In genomic region chr15:38440353-38441129, GRCh38 we compare ENCODE assay signal across 8 cellular contexts. TPM values are rescaled to one million over a fixed set of nuclear protein-coding genes. Genes with fewer than 3 reads are reported as not detected.
DNase-seq lines count a peak whose midpoint lies in the region; ATAC-seq and TF ChIP-seq lines count a peak whose summit lies in the region.

No MANE protein-coding gene starts in this region.

- no peaks in the 10 kb centered on the region for H3K36me3 ChIP-seq in esophagus squamous epithelium
- no peaks in the 10 kb centered on the region for H3K36me3 ChIP-seq in upper lobe of right lung

- H3K4me1 ChIP-seq in esophagus squamous epithelium (peaks cover 0 to 7% (median 4%) of the 10 kb centered on the region in 3 donors), upper lobe of right lung (no peaks in the 10 kb centered on the region)

- peaks cover 12 to 15% of the 10 kb centered on the region in 2 donors for H3K4me1 Mint-ChIP-seq in natural killer cell treated with Interleukin-12 subunit alpha and Interleukin-12 subunit beta and Interleukin-15 and Interleukin-18, amount 100 ng/mL, for 72 hours (ENCODE audit: low read depth in 2 of 2)

- H3K9me3 ChIP-seq in esophagus squamous epithelium (no peaks in the 10 kb centered on the region), upper lobe of right lung (no peaks in the 10 kb centered on the region)

- ATAC-seq in GM19397 (IDR thresholded peaks at IDR 0.05; ENCODE audit: unreplicated experiment) (peak; percentile 78), HG03558 (IDR thresholded peaks at IDR 0.05; ENCODE audit: extremely low read depth, unreplicated experiment) (peak; percentile 56), upper lobe of right lung (peak; percentile 96)
- ATAC-seq in natural killer cell treated with Interleukin-12 subunit alpha and Interleukin-12 subunit beta and Interleukin-15 and Interleukin-18, amount 100 ng/mL, for 72 hours = peak; percentile 81 to 91

- H3K9me3 Mint-ChIP-seq in natural killer cell treated with Interleukin-12 subunit alpha and Interleukin-12 subunit beta and Interleukin-15 and Interleukin-18, amount 100 ng/mL, for 72 hours = no peaks in the 10 kb centered on the region

- peaks cover 6 to 39% of the 10 kb centered on the region in 2 donors for H3K27me3 Mint-ChIP-seq in natural killer cell treated with Interleukin-12 subunit alpha and Interleukin-12 subunit beta and Interleukin-15 and Interleukin-18, amount 100 ng/mL, for 72 hours

- WGBS in esophagus squamous epithelium, 2 donors = 12 to 23% methylated on average over 5 to 8 of the region's 9 CpGs

- peak overlapping the region; percentile 10 for H3K4me3 Mint-ChIP-seq in natural killer cell treated with Interleukin-12 subunit alpha and Interleukin-12 subunit beta and Interleukin-15 and Interleukin-18, amount 100 ng/mL, for 72 hours

- H3K4me3 ChIP-seq in esophagus squamous epithelium = no peak overlapping the region
- H3K4me3 ChIP-seq in upper lobe of right lung = no peak overlapping the region

- intact Hi-C loops in esophagus squamous epithelium (cut with DNase I) (loop anchor here (10.0 kb wide), 1 partner anchor 254 kb away; no protein-coding TSS in a partner anchor), upper lobe of right lung (cut with DNase I) (loop anchor here (10.0 kb wide), 1 partner anchor 244 kb away; no protein-coding TSS in a partner anchor)

- DNase-seq in COLO829 (ENCODE audit: low spot score) = peak; percentile 15
- peak; percentile 81 for DNase-seq in NCI-H82 treated with DMSO at 0.1 percent for 48 hours (lab: John Stamatoyannopoulos, UW; ENCODE audit: unreplicated experiment)
- peak; percentile 11 to 17 for DNase-seq in activated CD8-positive, alpha-beta memory T cell treated with anti-CD3 and anti-CD28 coated beads for 1 hour (ENCODE audit: extremely low read depth in 1 of 2, low read depth in 1 of 2)
- DNase-seq in esophagus squamous epithelium (lab: John Stamatoyannopoulos, UW) = no peak
- DNase-seq in natural killer cell treated with Interleukin-12 subunit alpha and Interleukin-12 subunit beta and Interleukin-15 and Interleukin-18, amount 100 ng/mL, for 72 hours (ENCODE audit: low spot score) = peak; percentile 68
- no peak for DNase-seq in upper lobe of right lung

- TF ChIP-seq CTCF in esophagus squamous epithelium (IDR thresholded peaks at IDR 0.05) (peak; percentile 80 to 94 (median 86)), upper lobe of right lung (IDR thresholded peaks at IDR 0.05) (peak; percentile 97)

- no peak for TF ChIP-seq POLR2A in esophagus squamous epithelium (IDR thresholded peaks at IDR 0.05)

- H3K27ac Mint-ChIP-seq in natural killer cell treated with Interleukin-12 subunit alpha and Interleukin-12 subunit beta and Interleukin-15 and Interleukin-18, amount 100 ng/mL, for 72 hours = peak overlapping the region in 1 of 2 donors; percentile 80

- H3K27ac ChIP-seq in esophagus squamous epithelium (no peak overlapping the region), upper lobe of right lung (no peak overlapping the region)

- H3K36me3 Mint-ChIP-seq in natural killer cell treated with Interleukin-12 subunit alpha and Interleukin-12 subunit beta and Interleukin-15 and Interleukin-18, amount 100 ng/mL, for 72 hours = no peaks in the 10 kb centered on the region

- H3K27me3 ChIP-seq in esophagus squamous epithelium = peaks cover 0 to 20% (median 0%) of the 10 kb centered on the region in 4 donors
- no peaks in the 10 kb centered on the region for H3K27me3 ChIP-seq in upper lobe of right lung

RNA-seq across cellular contexts. Expression of gene FAM98B, which starts 13.4 kb away (rescaled TPM):
- total RNA-seq in esophagus squamous epithelium (10 to 100 TPM in 1 of 4 donors, 1 to 10 TPM in 3; 5.6 to 10.9 (median 7.1) TPM), upper lobe of right lung (24.8 TPM)
- 10 to 100 TPM; 24.1 to 36.8 TPM for total RNA-seq in natural killer cell treated with Interleukin-12 subunit alpha and Interleukin-12 subunit beta and Interleukin-15 and Interleukin-18, amount 100 ng/mL, for 72 hours

Comparison
In these comparisons a context has a peak if more than half of its experiments do, and no peak if none do; other contexts are left out.
1. DNase-seq: peak in COLO829 (single experiment), NCI-H82 treated with DMSO at 0.1 percent for 48 hours (single experiment), activated CD8-positive, alpha-beta memory T cell treated with anti-CD3 and anti-CD28 coated beads for 1 hour (2 of 2) and natural killer cell treated with Interleukin-12 subunit alpha and Interleukin-12 subunit beta and Interleukin-15 and Interleukin-18, amount 100 ng/mL, for 72 hours (single experiment); none in esophagus squamous epithelium (single experiment) and upper lobe of right lung (single experiment).
2. Peak in every context shown above with its lines, with median percentiles within 50 percentile points of each other: ATAC-seq.